8 cellular contexts compared by ENCODE assay signal in the genomic region with DNA sequence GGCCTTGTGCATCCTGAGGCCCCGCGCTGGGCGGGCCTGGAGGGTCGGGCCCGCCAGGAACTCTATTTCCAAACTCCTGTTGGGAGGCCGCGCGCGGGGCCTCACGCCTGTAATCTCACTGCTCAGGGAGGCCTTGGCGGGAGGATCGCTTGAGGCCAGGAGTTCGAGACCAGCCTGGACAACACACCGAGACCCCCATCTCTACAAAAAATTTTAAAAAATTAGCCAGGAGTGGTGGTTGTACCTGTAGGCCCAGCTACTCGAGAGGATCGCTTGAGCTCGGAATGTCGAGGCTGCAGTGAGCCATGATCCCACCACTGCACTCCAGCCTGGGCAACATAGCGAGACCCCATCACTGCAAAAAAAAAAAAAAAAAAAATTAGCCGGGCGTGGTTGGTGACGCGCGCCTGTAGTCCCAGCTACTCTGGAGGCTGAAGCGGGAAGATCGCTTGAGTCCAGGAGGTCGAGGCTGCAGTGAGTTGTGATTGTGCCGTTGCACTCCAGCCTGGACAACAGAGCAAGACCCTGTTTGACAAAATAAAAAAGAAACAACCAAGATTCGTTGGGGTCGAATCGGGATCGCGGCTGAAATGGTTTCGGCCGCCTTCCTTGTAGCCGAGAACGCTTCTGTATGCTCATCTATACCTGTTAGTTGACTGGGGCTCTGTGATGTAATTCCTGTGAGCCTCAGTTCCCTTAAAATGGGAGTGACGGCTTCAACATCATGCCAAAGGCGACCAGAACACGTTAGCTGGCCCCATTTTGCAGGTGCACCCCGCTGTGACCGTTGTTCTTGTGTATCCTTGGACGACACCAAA. TPM values are rescaled to one million over a fixed set of nuclear protein-coding genes. Genes with fewer than 3 reads are reported as not detected.
A peak's percentile ranks its signal among the peaks of the same experiment; 100 is the strongest.
DNase-seq lines count a peak whose midpoint lies in the region; ATAC-seq and TF ChIP-seq lines count a peak whose summit lies in the region.

No MANE protein-coding gene starts in this region.

- peak overlapping the region; percentile 86 for H3K27ac ChIP-seq in SJSA1
- H3K27ac ChIP-seq in esophagus muscularis mucosa (replicated peaks in 1 of 4) = peak overlapping the region; percentile 94 to 99 (median 96)
- H3K27ac ChIP-seq in trophoblast cell (ENCODE audit: low read depth, low read length) = peak overlapping the region; percentile 97

- H2AFZ ChIP-seq in trophoblast cell (ENCODE audit: insufficient read depth, low read length, poor library complexity) = peak overlapping the region; percentile 84

- H3K27me3 ChIP-seq in SJSA1 (replicated peaks) (no peaks in the 10 kb centered on the region), esophagus muscularis mucosa (no peaks in the 10 kb centered on the region), trophoblast cell (ENCODE audit: insufficient read depth, low read length) (no peaks in the 10 kb centered on the region)

- no peak for TF ChIP-seq POLR2A in esophagus muscularis mucosa (IDR thresholded peaks at IDR 0.05; ENCODE audit: low read depth)

- H3K4me2 ChIP-seq in trophoblast cell (ENCODE audit: low read length) = peak overlapping the region; percentile 61

- ATAC-seq in GM21367 (IDR thresholded peaks at IDR 0.05; ENCODE audit: unreplicated experiment) (no peak), GM19455 (IDR thresholded peaks at IDR 0.05; ENCODE audit: unreplicated experiment) (no peak)

- DNase-seq in SJSA1 (ENCODE audit: low read depth in 1 of 2, low spot score in 2 of 2) (no peak), esophagus muscularis mucosa (ENCODE audit: extremely low spot score) (no peak), trophoblast cell (no peak), DMS114 treated with DMSO at 0.1 percent for 48 hours (lab: John Stamatoyannopoulos, UW; ENCODE audit: unreplicated experiment) (no peak)
- DNase-seq in activated effector memory CD4-positive, alpha-beta T cell treated with anti-CD3 and anti-CD28 coated beads, Interleukin-2, amount 50 U/mL, for 16 hours = no peak

- H3K4me3 ChIP-seq in SJSA1 (peak overlapping the region; percentile 74), esophagus muscularis mucosa (peak overlapping the region; percentile 88 to 100 (median 98)), trophoblast cell (ENCODE audit: low read depth, low read length) (peak overlapping the region; percentile 94)

- peaks cover 20% of the 10 kb centered on the region for H3K4me1 ChIP-seq in ES-I3 (ENCODE audit: insufficient read depth, low read length)
- peaks cover 43% of the 10 kb centered on the region for H3K4me1 ChIP-seq in SJSA1 (replicated peaks)
- H3K4me1 ChIP-seq in esophagus muscularis mucosa = peaks cover 65 to 86% (median 76%) of the 10 kb centered on the region in 4 donors
- H3K4me1 ChIP-seq in trophoblast cell (ENCODE audit: control insufficient read depth in 1 of 2, insufficient read depth in 2 of 2, low read length in 2 of 2) = peaks cover 12 to 15% of the 10 kb centered on the region in 2 experiments

- H3K36me3 ChIP-seq in ES-I3 (ENCODE audit: insufficient read depth, low read length) (no peaks in the 10 kb centered on the region; the same call in 1 of the 2 replicates), SJSA1 (peaks cover 79% of the 10 kb centered on the region), esophagus muscularis mucosa (peaks cover 6 to 23% (median 19%) of the 10 kb centered on the region in 4 donors), trophoblast cell (ENCODE audit: control insufficient read depth in 1 of 2, insufficient read depth in 2 of 2, low read length in 2 of 2) (peaks cover 29 to 43% of the 10 kb centered on the region in 2 experiments)

- intact Hi-C loops in esophagus muscularis mucosa (cut with DNase I) = loop anchor here (5.0 kb wide), 2 partner anchors 85 to 155 kb away; a partner anchor contains a TSS

- WGBS in esophagus muscularis mucosa = 45% methylated on average over 41 of the region's 43 CpGs
- WGBS in trophoblast cell (ENCODE audit: extremely low coverage, insufficient coverage, insufficient read length) = no CpG with 5 or more reads among the region's 43 CpGs

- H2AK5ac ChIP-seq in trophoblast cell (ENCODE audit: low read length) = peak overlapping the region; percentile 97

- peak overlapping the region; percentile 94 for H2BK5ac ChIP-seq in trophoblast cell (ENCODE audit: low read depth, low read length, poor library complexity)

- peak overlapping the region; percentile 99 for H3K14ac ChIP-seq in trophoblast cell (ENCODE audit: low read length)

- H3K9me3 ChIP-seq in ES-I3 (ENCODE audit: control insufficient read depth, insufficient read depth, low read length) (no peaks in the 10 kb centered on the region), SJSA1 (replicated peaks) (no peaks in the 10 kb centered on the region), esophagus muscularis mucosa (no peaks in the 10 kb centered on the region), trophoblast cell (ENCODE audit: insufficient read depth, low read depth, low read length) (peaks cover 4% of the 10 kb centered on the region)

- peaks cover 16% of the 10 kb centered on the region for H3K79me1 ChIP-seq in trophoblast cell (ENCODE audit: low read length)

- H3K18ac ChIP-seq in trophoblast cell (ENCODE audit: low read length) = peak overlapping the region; percentile 99

- H3K9ac ChIP-seq in ES-I3 (ENCODE audit: low read depth, low read length) = peak overlapping the region; percentile 90
- peak overlapping the region; percentile 96 for H3K9ac ChIP-seq in trophoblast cell (ENCODE audit: low read length)

- H2BK120ac ChIP-seq in trophoblast cell (ENCODE audit: insufficient read depth, low read length, poor library complexity) = peak overlapping the region; percentile 97

- no peak for TF ChIP-seq EP300 in esophagus muscularis mucosa (IDR thresholded peaks at IDR 0.05)

- H4K91ac ChIP-seq in trophoblast cell (ENCODE audit: low read depth, low read length) = peak overlapping the region; percentile 88

- H3K23ac ChIP-seq in trophoblast cell (ENCODE audit: low read length) = no peak overlapping the region

- H3K4ac ChIP-seq in trophoblast cell (ENCODE audit: low read depth, low read length) = peak overlapping the region; percentile 99

- H4K12ac ChIP-seq in trophoblast cell (ENCODE audit: low read depth, low read length) = peak overlapping the region; percentile 82

- no peak for TF ChIP-seq CTCF in esophagus muscularis mucosa (IDR thresholded peaks at IDR 0.05)

- peaks cover 60% of the 10 kb centered on the region for H3K79me2 ChIP-seq in trophoblast cell (ENCODE audit: control insufficient read depth, insufficient read depth, low read length, poor library complexity)

- H4K8ac ChIP-seq in trophoblast cell (ENCODE audit: low read depth, low read length) = peak overlapping the region; percentile 99

- H2BK12ac ChIP-seq in trophoblast cell (ENCODE audit: low read length) = no peak overlapping the region

RNA-seq across cellular contexts. Expression of a gene that starts 0.6 kb away (rescaled TPM):
- 13.8 and 44.9 TPM in 2 replicates for total RNA-seq in SJSA1 (2014; rRNA removed; shearing (Covaris generic))
- total RNA-seq in esophagus muscularis mucosa = 10 to 100 TPM; 29.5 to 56.9 (median 35.3) TPM
- 90.1 and 94.1 TPM in 2 replicates for polyA plus RNA-seq in trophoblast cell (2013)

RNA-seq across cellular contexts. Expression of a gene that starts 1.1 kb away (rescaled TPM):
- 91.7 and 116 TPM in 2 replicates for total RNA-seq in SJSA1 (2014; rRNA removed; shearing (Covaris generic))
- total RNA-seq in esophagus muscularis mucosa = 10 to 100 TPM; 41.9 to 69.8 (median 55.3) TPM
- 71.1 and 72.2 TPM in 2 replicates for polyA plus RNA-seq in trophoblast cell (2013)

RNA-seq across cellular contexts. Expression of a gene that starts 11.9 kb away (rescaled TPM):
- 0.58 TPM in 1 of 2 replicates, not detected in the other for total RNA-seq in SJSA1 (2014; rRNA removed; shearing (Covaris generic))
- 1 to 10 TPM in 3 of 4 donors, under 1 TPM in 1; 0.50 to 3.7 (median 1.3) TPM for total RNA-seq in esophagus muscularis mucosa
- 2.4 and 2.8 TPM in 2 replicates for polyA plus RNA-seq in trophoblast cell (2013)

RNA-seq across cellular contexts. Expression of a gene that starts 19.0 kb away (rescaled TPM):
- total RNA-seq in SJSA1 (2014; rRNA removed; shearing (Covaris generic)) = not detected in 2 replicates
- total RNA-seq in esophagus muscularis mucosa = not detected
- 0.10 and 0.12 TPM in 2 replicates for polyA plus RNA-seq in trophoblast cell (2013)

RNA-seq across cellular contexts. Expression of a gene that starts 44.7 kb away (rescaled TPM):
- not detected in 2 replicates for total RNA-seq in SJSA1 (2014; rRNA removed; shearing (Covaris generic))
- total RNA-seq in esophagus muscularis mucosa = 1 to 10 TPM in 3 of 4 donors, under 1 TPM in 1; 0.78 to 2.3 (median 1.3) TPM
- 0.03 TPM in 2 replicates for polyA plus RNA-seq in trophoblast cell (2013)
